ENCODE assay signal across 17 cellular contexts in genomic region chr2:43328157-43328556, GRCh38.
DNase-seq lines count a peak whose midpoint lies in the region; ATAC-seq and TF ChIP-seq lines count a peak whose summit lies in the region.
"Had no signal": no experiment of that assay in that cellular context is flagged by ENCODE, and none has a peak within 500 bp of the region (broad histone marks: within the 10 kb centered on the region; RNA-seq: fewer than 3 reads in every experiment).

No MANE protein-coding gene starts in this region.

- H3K36me3 ChIP-seq in IMR-90 (ENCODE audit: control insufficient read depth, insufficient read depth, low read length) (no peaks in the 10 kb centered on the region), thoracic aorta (no peaks in the 10 kb centered on the region)
- H3K36me3 ChIP-seq: HAP-1 had no signal

- H2AK9ac ChIP-seq in IMR-90 (replicated peaks; ENCODE audit: low read depth, low read length, poor library complexity), result no peak overlapping the region

- no peak overlapping the region for H4K5ac ChIP-seq in IMR-90 (ENCODE audit: low read depth, low read length)

- no peak overlapping the region for H2BK120ac ChIP-seq in IMR-90 (ENCODE audit: low read depth, low read length)

- no peaks in the 10 kb centered on the region for H3K4me1 Mint-ChIP-seq in activated CD4-positive, alpha-beta T cell treated with anti-CD3 and anti-CD28 coated beads for 36 hours
- H3K4me1 Mint-ChIP-seq: activated naive CD4-positive, alpha-beta T cell treated with anti-CD3 and anti-CD28 coated beads, Interleukin-2, amount 10 ng/mL, durations not matched to agents 7 days and 5 days had no signal

- no peaks in the 10 kb centered on the region for H3K27me3 Mint-ChIP-seq in activated CD4-positive, alpha-beta T cell treated with anti-CD3 and anti-CD28 coated beads for 36 hours
- H3K27me3 Mint-ChIP-seq: activated naive CD4-positive, alpha-beta T cell treated with anti-CD3 and anti-CD28 coated beads, Interleukin-2, amount 10 ng/mL, durations not matched to agents 7 days and 5 days had no signal

- in situ Hi-C loops in IMR-90 (cut with MboI; ENCODE audit: low sequenced_read_pairs), result no loop called here

- no peak overlapping the region for H3K27ac Mint-ChIP-seq in activated CD4-positive, alpha-beta T cell treated with anti-CD3 and anti-CD28 coated beads for 36 hours
- H3K27ac Mint-ChIP-seq: activated naive CD4-positive, alpha-beta T cell treated with anti-CD3 and anti-CD28 coated beads, Interleukin-2, amount 10 ng/mL, durations not matched to agents 7 days and 5 days had no signal

- no peaks in the 10 kb centered on the region for H3K9me3 Mint-ChIP-seq in activated CD4-positive, alpha-beta T cell treated with anti-CD3 and anti-CD28 coated beads for 36 hours (ENCODE audit: low read depth)
- H3K9me3 Mint-ChIP-seq: activated naive CD4-positive, alpha-beta T cell treated with anti-CD3 and anti-CD28 coated beads, Interleukin-2, amount 10 ng/mL, durations not matched to agents 7 days and 5 days had no signal

- peak overlapping the region; percentile 14; the same call in 1 of the 2 replicates for H3K18ac ChIP-seq in IMR-90 (ENCODE audit: low read depth, low read length)

- H3K9me3 ChIP-seq in IMR-90 (ENCODE audit: control insufficient read depth, insufficient read depth, low read length) (no peaks in the 10 kb centered on the region), thoracic aorta (no peaks in the 10 kb centered on the region)
- H3K9me3 ChIP-seq: HAP-1 had no signal

- H3K79me1 ChIP-seq in IMR-90 (ENCODE audit: low read depth in 1 of 2, low read length in 2 of 2), result no peaks in the 10 kb centered on the region

- H2AK5ac ChIP-seq in IMR-90 (ENCODE audit: low read depth, low read length), result no peak overlapping the region

- TF ChIP-seq CTCF in IMR-90 (conservative IDR thresholded peaks at IDR 0.05; ENCODE audit: low read depth, low read length) (no peak), coronary artery (IDR thresholded peaks at IDR 0.05) (no peak), thoracic aorta (IDR thresholded peaks at IDR 0.05) (no peak)

- 0 out of 4 replicates have a peak overlapping the region, but pooled peaks of 1 of the 2 experiments have one; percentile 10 for H4K8ac ChIP-seq in IMR-90 (ENCODE audit: low read depth in 2 of 2, low read length in 2 of 2)

- H3K56ac ChIP-seq in IMR-90 (ENCODE audit: extremely low read depth, insufficient read depth, low read length), result no peak overlapping the region

- no peak overlapping the region for H2BK5ac ChIP-seq in IMR-90 (ENCODE audit: low read depth, low read length, poor library complexity, severe bottlenecking)

- H3K4ac ChIP-seq in IMR-90 (ENCODE audit: low read depth, low read length), result no peak overlapping the region

- H3K4me1 ChIP-seq in IMR-90 (ENCODE audit: control insufficient read depth, insufficient read depth, low read length) (peaks cover 10% of the 10 kb centered on the region), thoracic aorta (ENCODE audit: control insufficient read depth in 1 of 2, low read depth in 2 of 2) (peaks cover 38 to 90% of the 10 kb centered on the region in 2 donors)
- H3K4me1 ChIP-seq: HAP-1 had no signal

- WGBS in IMR-90 (ENCODE audit: extremely low coverage in 2 of 2, insufficient read length in 1 of 2), 2 experiments, result 11% methylated on average over 1 of the region's 3 CpGs; no CpG with 5 or more reads in 1 of the 2 experiments

- peaks cover 17% of the 10 kb centered on the region for H3K36me3 Mint-ChIP-seq in activated CD4-positive, alpha-beta T cell treated with anti-CD3 and anti-CD28 coated beads for 36 hours (ENCODE audit: low read depth)

- DNase-seq in IMR-90 (peak; percentile 54), NCI-H2081 treated with DMSO at 0.1 percent for 48 hours (lab: John Stamatoyannopoulos, UW) (peak; percentile 67), coronary artery (ENCODE audit: low spot score) (no peak), thoracic aorta (ENCODE audit: low spot score) (no peak)
- DNase-seq in activated CD4-positive, alpha-beta T cell treated with anti-CD3 and anti-CD28 coated beads for 36 hours, result no peak
- DNase-seq in activated CD4-positive, alpha-beta T cell treated with anti-CD3 and anti-CD28 coated beads for 48 hours, result no peak
- DNase-seq in stimulated activated CD4-positive, alpha-beta T cell treated with anti-CD3 and anti-CD28 coated beads, Interleukin-1b, Interleukin-23, amount 100 ng/mL, for 48 hours, result no peak
- DNase-seq: activated CD4-positive, CD25-positive, alpha-beta regulatory T cell treated with anti-CD3 and anti-CD28 coated beads, Interleukin-2, amount 50 U/mL, for 72 hours; activated naive CD4-positive, alpha-beta T cell treated with anti-CD3 and anti-CD28 coated beads, Interleukin-2, amount 10 ng/mL, durations not matched to agents 7 days and 5 days; DMS53; hippocampal formation; NCI-H2107; occipital lobe; stimulated activated CD4-positive, alpha-beta T cell treated with anti-CD3 and anti-CD28 coated beads, Interleukin-4, amount 100 ng/mL, for 24 hours; stimulated activated CD8-positive, alpha-beta memory T cell treated with anti-CD3 and anti-CD28 coated beads, Interleukin-4, amount 100 ng/mL, for 48 hours had no signal

- H4K91ac ChIP-seq in IMR-90 (ENCODE audit: insufficient read depth, low read depth, low read length), result no peak overlapping the region; the same call in 1 of the 2 replicates

- ATAC-seq in IMR-90 (ENCODE audit: low read depth) (peak; percentile 67), thoracic aorta (ENCODE audit: insufficient number of reproducible peaks, low FRiP score, low read depth) (no peak), HG03432 (IDR thresholded peaks at IDR 0.05; ENCODE audit: unreplicated experiment) (no peak)
- ATAC-seq in activated CD4-positive, alpha-beta T cell treated with anti-CD3 and anti-CD28 coated beads for 36 hours, result no peak

- CTCF ChIA-PET in IMR-90 (lab: Yijun Ruan, JAX), result no interaction called here
- CTCF ChIA-PET in activated CD4-positive, alpha-beta T cell treated with anti-CD3 and anti-CD28 coated beads for 36 hours (lab: Charles Lee), result interaction anchor here (0.6 kb wide), 3 partner anchors 257 to 882 kb away, joined by 3 to 4 read pairs (median 3); no protein-coding TSS in a partner anchor

- H3K23ac ChIP-seq in IMR-90 (ENCODE audit: low read depth, low read length), result no peak overlapping the region

- H3K14ac ChIP-seq in IMR-90 (replicated peaks; ENCODE audit: low read depth, low read length), result 0 out of 2 replicates have a peak overlapping the region, but pooled peaks have one; percentile 1

- H2AFZ ChIP-seq in IMR-90 (replicated peaks; ENCODE audit: low read length, poor library complexity), result no peak overlapping the region

- peak overlapping the region; percentile 18; the same call in 1 of the 2 replicates for H3K27ac ChIP-seq in IMR-90 (ENCODE audit: insufficient read depth, low read length)
- peak overlapping the region; percentile 59 to 78 for H3K27ac ChIP-seq in coronary artery
- H3K27ac ChIP-seq in thoracic aorta, result peak overlapping the region; percentile 81 to 84

- no peak overlapping the region for H2BK20ac ChIP-seq in IMR-90 (ENCODE audit: low read depth, low read length)

- H4K20me1 ChIP-seq in IMR-90 (ENCODE audit: insufficient read depth, low read length), result no peaks in the 10 kb centered on the region

- H2BK15ac ChIP-seq in IMR-90 (ENCODE audit: low read depth, low read length), result 0 out of 3 replicates have a peak overlapping the region, but pooled peaks have one; percentile 2

- no peak overlapping the region for H3K4me3 ChIP-seq in IMR-90 (ENCODE audit: insufficient read depth, low read depth, low read length)
- no peak overlapping the region for H3K4me3 ChIP-seq in coronary artery
- H3K4me3 ChIP-seq in thoracic aorta, result no peak overlapping the region
- H3K4me3 ChIP-seq: HAP-1 had no signal

- POLR2A ChIA-PET in IMR-90 (lab: Charles Lee; ENCODE audit: unreplicated experiment), result no interaction called here
- POLR2A ChIA-PET in activated CD4-positive, alpha-beta T cell treated with anti-CD3 and anti-CD28 coated beads for 36 hours (lab: Charles Lee), result no interaction called here

- no peak overlapping the region for H3K9ac ChIP-seq in IMR-90 (ENCODE audit: low read depth, low read length)

- no TSS peak for BruUV-seq in IMR-90 (replicated peaks; lab: Mats Ljungman, UMichigan)

- no peak for TF ChIP-seq POLR2A in IMR-90 (IDR thresholded peaks at IDR 0.05; ENCODE audit: low read depth, low read length)

- dilution Hi-C loops in IMR-90 (cut with HindIII; ENCODE audit: low sequenced_read_pairs, unreplicated experiment), result no loop called here

- H3K9me1 ChIP-seq in IMR-90 (ENCODE audit: insufficient read depth, low read length), result no peaks in the 10 kb centered on the region; the same call in 1 of the 2 replicates

- H3K27me3 ChIP-seq in IMR-90 (ENCODE audit: control insufficient read depth, insufficient read depth, low read length) (no peaks in the 10 kb centered on the region), thoracic aorta (replicated peaks; ENCODE audit: insufficient read depth) (no peaks in the 10 kb centered on the region)

- intact Hi-C loops in IMR-90 (cut with micrococcal nuclease), result no loop called here
- intact Hi-C loops in activated CD4-positive, alpha-beta T cell treated with anti-CD3 and anti-CD28 coated beads for 36 hours (cut with DNase I, micrococcal nuclease), result no loop called here

- no peak overlapping the region for H3K4me2 ChIP-seq in IMR-90 (ENCODE audit: low read depth, low read length)

- H3K4me3 Mint-ChIP-seq in activated CD4-positive, alpha-beta T cell treated with anti-CD3 and anti-CD28 coated beads for 36 hours, result no peak overlapping the region
- H3K4me3 Mint-ChIP-seq: activated naive CD4-positive, alpha-beta T cell treated with anti-CD3 and anti-CD28 coated beads, Interleukin-2, amount 10 ng/mL, durations not matched to agents 7 days and 5 days had no signal

- no peak for TF ChIP-seq RAD21 in IMR-90 (IDR thresholded peaks at IDR 0.05; ENCODE audit: low read length)

TF ChIP-seq in IMR-90, 13 proteins besides CTCF, POLR2A, EP300 and RAD21 (continues in another document):
- TF ChIP-seq RFX5 (IDR thresholded peaks at IDR 0.05; ENCODE audit: low read depth, low read length) (no peak), CEBPB (IDR thresholded peaks at IDR 0.05; ENCODE audit: low read depth, low read length) (no peak), MXI1 (IDR thresholded peaks at IDR 0.05; ENCODE audit: borderline replicate concordance, low read depth, low read length) (no peak), CHD1 (IDR thresholded peaks at IDR 0.05; ENCODE audit: low read depth, low read length) (no peak), BHLHE40 (IDR thresholded peaks at IDR 0.05; ENCODE audit: low read depth, low read length) (no peak), USF2 (IDR thresholded peaks at IDR 0.05; ENCODE audit: low read depth, low read length) (no peak), RCOR1 (IDR thresholded peaks at IDR 0.05; ENCODE audit: insufficient replicate concordance, low read length) (no peak), NFE2L2 (IDR thresholded peaks at IDR 0.05; ENCODE audit: low read depth, low read length) (no peak)

Comparison
In these comparisons a context has a peak if more than half of its experiments do, and no peak if none do; other contexts are left out.
1. DNase-seq: peak in IMR-90 (single experiment) and NCI-H2081 treated with DMSO at 0.1 percent for 48 hours (single experiment); none in coronary artery (single experiment), thoracic aorta (single experiment), activated CD4-positive, alpha-beta T cell treated with anti-CD3 and anti-CD28 coated beads for 36 hours (single experiment), activated CD4-positive, alpha-beta T cell treated with anti-CD3 and anti-CD28 coated beads for 48 hours (single experiment) and stimulated activated CD4-positive, alpha-beta T cell treated with anti-CD3 and anti-CD28 coated beads, Interleukin-1b, Interleukin-23, amount 100 ng/mL, for 48 hours (single experiment).
2. H3K27ac ChIP-seq: peak in every context shown above with its lines; median percentile 82 in thoracic aorta; 68 in coronary artery; 18 in IMR-90.